10 cellular contexts compared by ENCODE assay signal in genomic region chr17:79721993-79722671, GRCh38. TPM values are rescaled to one million over a fixed set of nuclear protein-coding genes. Genes with fewer than 3 reads are reported as not detected.
A peak's percentile ranks its signal among the peaks of the same experiment; 100 is the strongest.
DNase-seq lines count a peak whose midpoint lies in the region; ATAC-seq and TF ChIP-seq lines count a peak whose summit lies in the region.
"Had no signal": no experiment of that assay in that cellular context is flagged by ENCODE, and none has a peak within 500 bp of the region (broad histone marks: within the 10 kb centered on the region; RNA-seq: fewer than 3 reads in every experiment).

No MANE protein-coding gene starts in this region.

- H3K27ac ChIP-seq in endodermal cell (ENCODE audit: low read depth, low read length) (no peak overlapping the region), esophagus squamous epithelium (no peak overlapping the region)
- no peak overlapping the region for H3K27ac ChIP-seq in CD4-positive, alpha-beta T cell (ENCODE audit: low read depth, low read length)
- H3K27ac ChIP-seq: epithelial cell of prostate had no signal

- H3K4me1 ChIP-seq in endodermal cell (ENCODE audit: control insufficient read depth, insufficient read depth, low read length) (no peaks in the 10 kb centered on the region), esophagus squamous epithelium (no peaks in the 10 kb centered on the region)

- no peaks in the 10 kb centered on the region for H3K4me1 Mint-ChIP-seq in stimulated activated naive CD8-positive, alpha-beta T cell treated with anti-CD3 and anti-CD28 coated beads, Interleukin-15, amount 100 ng/mL, for 72 hours
- H3K4me1 Mint-ChIP-seq in endodermal cell: peaks cover 2% of the 10 kb centered on the region
- H3K4me1 Mint-ChIP-seq in activated CD4-positive, alpha-beta memory T cell treated with anti-CD3 and anti-CD28 coated beads for 36 hours (ENCODE audit: low read depth): no peaks in the 10 kb centered on the region
- no peaks in the 10 kb centered on the region for H3K4me1 Mint-ChIP-seq in CD4-positive, alpha-beta T cell (ENCODE audit: low read depth)

- no peaks in the 10 kb centered on the region for H3K36me3 Mint-ChIP-seq in endodermal cell (ENCODE audit: low read depth)
- no peaks in the 10 kb centered on the region for H3K36me3 Mint-ChIP-seq in activated CD4-positive, alpha-beta memory T cell treated with anti-CD3 and anti-CD28 coated beads for 36 hours
- no peaks in the 10 kb centered on the region for H3K36me3 Mint-ChIP-seq in CD4-positive, alpha-beta T cell (ENCODE audit: low read depth)

- H3K36me3 ChIP-seq in endodermal cell (ENCODE audit: control insufficient read depth, insufficient read depth, low read length) (no peaks in the 10 kb centered on the region), esophagus squamous epithelium (no peaks in the 10 kb centered on the region)

- intact Hi-C loops in activated CD4-positive, alpha-beta memory T cell treated with anti-CD3 and anti-CD28 coated beads for 36 hours (cut with micrococcal nuclease): no loop called here
- intact Hi-C loops in CD4-positive, alpha-beta T cell (cut with DNase I, micrococcal nuclease): no loop called here
- intact Hi-C loops in esophagus squamous epithelium (cut with DNase I): no loop called here

- H3K27me3 ChIP-seq in endodermal cell (ENCODE audit: control insufficient read depth, insufficient read depth, low read length, poor library complexity, severe bottlenecking) (no peaks in the 10 kb centered on the region), esophagus squamous epithelium (peaks cover 0 to 29% (median 0%) of the 10 kb centered on the region in 4 donors)
- no peaks in the 10 kb centered on the region for H3K27me3 ChIP-seq in CD4-positive, alpha-beta T cell (ENCODE audit: control insufficient read depth, insufficient read depth, low read length)

- 79 to 85% methylated on average over 4 to 10 of the region's 10 CpGs for WGBS in endodermal cell (ENCODE audit: insufficient coverage in 1 of 2, insufficient read length in 1 of 2), 2 experiments
- WGBS in esophagus squamous epithelium, 2 donors: 42 to 44% methylated on average over 4 to 9 of the region's 10 CpGs

- H3K9me3 ChIP-seq in endodermal cell (ENCODE audit: control insufficient read depth, low read length) (no peaks in the 10 kb centered on the region), esophagus squamous epithelium (no peaks in the 10 kb centered on the region)
- no peaks in the 10 kb centered on the region for H3K9me3 ChIP-seq in CD4-positive, alpha-beta T cell (ENCODE audit: control insufficient read depth, low read length)

- H3K27ac Mint-ChIP-seq in stimulated activated naive CD8-positive, alpha-beta T cell treated with anti-CD3 and anti-CD28 coated beads, Interleukin-15, amount 100 ng/mL, for 72 hours: no peak overlapping the region
- H3K27ac Mint-ChIP-seq in endodermal cell: no peak overlapping the region
- H3K27ac Mint-ChIP-seq in activated CD4-positive, alpha-beta memory T cell treated with anti-CD3 and anti-CD28 coated beads for 36 hours: no peak overlapping the region
- no peak overlapping the region for H3K27ac Mint-ChIP-seq in CD4-positive, alpha-beta T cell

- ATAC-seq in stimulated activated naive CD8-positive, alpha-beta T cell treated with anti-CD3 and anti-CD28 coated beads, Interleukin-15, amount 100 ng/mL, for 72 hours: peak; percentile 49
- no peak for ATAC-seq in stimulated activated naive CD8-positive, alpha-beta T cell treated with anti-CD3 and anti-CD28 coated beads, Interleukin-15, Interleukin-2, amounts not matched to agents 100 U/mL and 50 U/mL, for 24 hours
- no peak for ATAC-seq in CD4-positive, alpha-beta T cell (ENCODE audit: poor library complexity)

- H3K4me3 Mint-ChIP-seq in stimulated activated naive CD8-positive, alpha-beta T cell treated with anti-CD3 and anti-CD28 coated beads, Interleukin-15, amount 100 ng/mL, for 72 hours: no peak overlapping the region
- no peak overlapping the region for H3K4me3 Mint-ChIP-seq in endodermal cell
- no peak overlapping the region for H3K4me3 Mint-ChIP-seq in activated CD4-positive, alpha-beta memory T cell treated with anti-CD3 and anti-CD28 coated beads for 36 hours
- H3K4me3 Mint-ChIP-seq in CD4-positive, alpha-beta T cell: no peak overlapping the region

- no peak for TF ChIP-seq POLR2A in esophagus squamous epithelium (IDR thresholded peaks at IDR 0.05)

- POLR2A ChIA-PET in activated CD4-positive, alpha-beta memory T cell treated with anti-CD3 and anti-CD28 coated beads for 36 hours (lab: Charles Lee): no interaction called here
- POLR2A ChIA-PET in CD4-positive, alpha-beta T cell (lab: Charles Lee): no interaction called here

- H3K4me3 ChIP-seq in endodermal cell (ENCODE audit: low read length) (no peak overlapping the region), esophagus squamous epithelium (no peak overlapping the region)

- CTCF ChIA-PET in activated CD4-positive, alpha-beta memory T cell treated with anti-CD3 and anti-CD28 coated beads for 36 hours (lab: Charles Lee): no interaction called here
- CTCF ChIA-PET in CD4-positive, alpha-beta T cell (lab: Charles Lee): no interaction called here

- TF ChIP-seq CTCF in endodermal cell (conservative IDR thresholded peaks at IDR 0.05) (peak; percentile 76), esophagus squamous epithelium (IDR thresholded peaks at IDR 0.05) (peak in 1 of 6 experiments; percentile 12)
- no peak for TF ChIP-seq CTCF in CD4-positive, alpha-beta T cell (IDR thresholded peaks at IDR 0.05)

- no peak for DNase-seq in stimulated activated naive CD8-positive, alpha-beta T cell treated with anti-CD3 and anti-CD28 coated beads, Interleukin-15, amount 100 ng/mL, for 72 hours
- no peak for DNase-seq in stimulated activated naive CD8-positive, alpha-beta T cell treated with anti-CD3 and anti-CD28 coated beads, Interleukin-15, Interleukin-2, amounts not matched to agents 100 U/mL and 50 U/mL, for 24 hours
- peak; percentile 32 for DNase-seq in NCI-H82 treated with DMSO at 0.1 percent for 48 hours (lab: John Stamatoyannopoulos, UW; ENCODE audit: unreplicated experiment)
- peak; percentile 81 for DNase-seq in endodermal cell
- no peak for DNase-seq in activated CD4-positive, alpha-beta memory T cell treated with anti-CD3 and anti-CD28 coated beads for 36 hours
- DNase-seq in activated CD4-positive, alpha-beta T cell treated with anti-CD3 and anti-CD28 coated beads for 48 hours: no peak
- DNase-seq in CD4-positive, alpha-beta T cell: no peak
- DNase-seq in esophagus squamous epithelium (lab: John Stamatoyannopoulos, UW): no peak
- DNase-seq: activated naive CD4-positive, alpha-beta T cell treated with Interleukin-2 at 50 U/mL for 16 hours had no signal

- H3K27me3 Mint-ChIP-seq in stimulated activated naive CD8-positive, alpha-beta T cell treated with anti-CD3 and anti-CD28 coated beads, Interleukin-15, amount 100 ng/mL, for 72 hours: no peaks in the 10 kb centered on the region
- H3K27me3 Mint-ChIP-seq in endodermal cell (ENCODE audit: insufficient read depth): peaks cover 1% of the 10 kb centered on the region
- peaks cover 6% of the 10 kb centered on the region for H3K27me3 Mint-ChIP-seq in activated CD4-positive, alpha-beta memory T cell treated with anti-CD3 and anti-CD28 coated beads for 36 hours
- peaks cover 6% of the 10 kb centered on the region for H3K27me3 Mint-ChIP-seq in CD4-positive, alpha-beta T cell

- H3K9me3 Mint-ChIP-seq in stimulated activated naive CD8-positive, alpha-beta T cell treated with anti-CD3 and anti-CD28 coated beads, Interleukin-15, amount 100 ng/mL, for 72 hours: no peaks in the 10 kb centered on the region
- H3K9me3 Mint-ChIP-seq in endodermal cell: peaks cover 2% of the 10 kb centered on the region
- no peaks in the 10 kb centered on the region for H3K9me3 Mint-ChIP-seq in activated CD4-positive, alpha-beta memory T cell treated with anti-CD3 and anti-CD28 coated beads for 36 hours
- no peaks in the 10 kb centered on the region for H3K9me3 Mint-ChIP-seq in CD4-positive, alpha-beta T cell

- H3K9ac ChIP-seq in endodermal cell (ENCODE audit: extremely low read depth, low read length, poor library complexity, severe bottlenecking): no peak overlapping the region

RNA-seq across cellular contexts. Expression of gene ENPP7, which starts 8.6 kb away (rescaled TPM):
- total RNA-seq in endodermal cell (not detected), esophagus squamous epithelium (not detected)
- not detected for polyA plus RNA-seq in endodermal cell (2013, experiment 1 of 2)
- not detected for polyA plus RNA-seq in endodermal cell (2013, experiment 2 of 2)
- under 1 TPM in 1 of 2 experiments, not detected in 1; 0.10 TPM for total RNA-seq in activated CD4-positive, alpha-beta memory T cell treated with anti-CD3 and anti-CD28 coated beads for 36 hours
- not detected for total RNA-seq in CD4-positive, alpha-beta T cell

RNA-seq across cellular contexts. Expression of gene CBX2, which starts 55.8 kb away (rescaled TPM):
- total RNA-seq in endodermal cell: 10 to 100 TPM; 75.0 to 78.6 TPM
- polyA plus RNA-seq in endodermal cell (2013, experiment 1 of 2): 74.2 TPM
- polyA plus RNA-seq in endodermal cell (2013, experiment 2 of 2): 70.5 TPM
- 1 to 10 TPM; 2.5 to 3.1 TPM for total RNA-seq in activated CD4-positive, alpha-beta memory T cell treated with anti-CD3 and anti-CD28 coated beads for 36 hours
- total RNA-seq in CD4-positive, alpha-beta T cell: under 1 TPM in 1 of 2 experiments, not detected in 1; 0.31 TPM
- total RNA-seq in esophagus squamous epithelium: 10 to 100 TPM in 2 of 4 donors, 1 to 10 TPM in 2; 4.6 to 12.9 (median 8.7) TPM

Comparison
In these comparisons a context has a peak if more than half of its experiments do, and no peak if none do; other contexts are left out.
1. DNase-seq: peak in NCI-H82 treated with DMSO at 0.1 percent for 48 hours (single experiment) and endodermal cell (single experiment); none in stimulated activated naive CD8-positive, alpha-beta T cell treated with anti-CD3 and anti-CD28 coated beads, Interleukin-15, amount 100 ng/mL, for 72 hours (0 of 2), stimulated activated naive CD8-positive, alpha-beta T cell treated with anti-CD3 and anti-CD28 coated beads, Interleukin-15, Interleukin-2, amounts not matched to agents 100 U/mL and 50 U/mL, for 24 hours (single experiment), activated CD4-positive, alpha-beta memory T cell treated with anti-CD3 and anti-CD28 coated beads for 36 hours (single experiment), activated CD4-positive, alpha-beta T cell treated with anti-CD3 and anti-CD28 coated beads for 48 hours (single experiment), CD4-positive, alpha-beta T cell (0 of 10) and esophagus squamous epithelium (single experiment).
2. RNA of gene CBX2, which starts 55.8 kb away (total RNA-seq): 75.0 to 78.6 TPM in endodermal cell; 4.6 to 12.9 TPM in esophagus squamous epithelium, 2.5 to 3.1 TPM in activated CD4-positive, alpha-beta memory T cell treated with anti-CD3 and anti-CD28 coated beads for 36 hours and 0.31 TPM in CD4-positive, alpha-beta T cell; every median in the first group is over 4 times any median in the second.